Comparison of ENCODE assay signal across 22 cellular contexts in the genomic region with DNA sequence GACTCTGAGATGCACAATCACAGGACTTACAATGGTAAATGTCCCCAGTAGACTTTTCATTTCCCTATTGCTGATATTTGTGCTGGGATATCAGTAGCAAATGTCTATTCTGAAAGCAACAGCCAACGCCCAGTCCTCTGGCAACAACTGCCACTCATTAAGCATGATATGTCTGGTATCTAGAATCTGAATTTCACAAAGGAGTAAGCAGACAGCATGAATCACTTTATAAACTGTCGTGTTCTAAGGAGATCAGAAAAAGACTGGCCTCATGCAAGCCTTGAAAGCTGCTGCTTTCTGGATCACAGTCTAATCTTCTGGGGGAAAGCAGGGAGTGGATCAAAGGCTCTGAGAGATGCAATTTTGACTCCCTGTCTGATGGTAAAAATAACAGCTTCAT.
DNase-seq lines count a peak whose midpoint lies in the region; ATAC-seq, FAIRE-seq and TF ChIP-seq lines count a peak whose summit lies in the region.
"Had no signal": no experiment of that assay in that cellular context is flagged by ENCODE, and none has a peak within 500 bp of the region (broad histone marks: within the 10 kb centered on the region; RNA-seq: fewer than 3 reads in every experiment).

No MANE protein-coding gene starts in this region.

- no peaks in the 10 kb centered on the region for H3K27me3 Mint-ChIP-seq in MCF 10A (ENCODE audit: insufficient read depth, unreplicated experiment)

- H3K27ac Mint-ChIP-seq in MCF 10A (ENCODE audit: low read depth, unreplicated experiment), result peak overlapping the region; percentile 33
- H3K27ac Mint-ChIP-seq: activated CD8-positive, alpha-beta memory T cell treated with anti-CD3 and anti-CD28 coated beads, Interleukin-2, amount 10 ng/mL, durations not matched to agents 7 days and 5 days; CD4-positive, alpha-beta memory T cell; stimulated activated effector memory CD8-positive, alpha-beta T cell treated with anti-CD3 and anti-CD28 coated beads, Interleukin-12 subunit alpha, Interleukin-12 subunit beta, amount 100 ng/mL, for 72 hours had no signal

- 72% methylated on average over 2 of the region's 2 CpGs for WGBS in mammary epithelial cell (ENCODE audit: low coverage, missing lambda C conversion rate)

- intact Hi-C loops in MCF 10A (cut with micrococcal nuclease) (no loop called here), breast epithelium (cut with DNase I; ENCODE audit: low total_unique reads) (no loop called here), mammary epithelial cell (cut with micrococcal nuclease) (no loop called here)

- DNase-seq in MCF 10A (ENCODE audit: unreplicated experiment) (peak; percentile 13), breast epithelium (ENCODE audit: low spot score in 2 of 2) (no peak), mammary epithelial cell (peak; percentile 26), keratinocyte (ENCODE audit: low read depth, low spot score) (no peak)
- no peak for DNase-seq in activated CD4-positive, alpha-beta T cell treated with anti-CD3 and anti-CD28 coated beads, Interleukin-2, amount 50 U/mL, for 4 hours
- DNase-seq: activated CD8-positive, alpha-beta memory T cell treated with anti-CD3 and anti-CD28 coated beads, Interleukin-2, amount 10 ng/mL, durations not matched to agents 7 days and 5 days; activated effector memory CD4-positive, alpha-beta T cell treated with Interleukin-2 at 50 U/mL for 16 hours; CD4-positive, alpha-beta memory T cell; hypothalamus; NCI-H187; NCI-H446; NK-92 treated with Interleukin-12 subunit alpha and Interleukin-12 subunit beta, amount 100 ng/mL, for 24 hours; ovary; upper lobe of left lung had no signal

- H2AFZ ChIP-seq in mammary epithelial cell (ENCODE audit: low read depth, low read length), result no peak overlapping the region
- H2AFZ ChIP-seq in keratinocyte (ENCODE audit: control insufficient read depth, low read length), result no peak overlapping the region

- CTCF ChIA-PET in MCF 10A (lab: Yijun Ruan, JAX) (interaction anchor here (0.6 to 0.7 kb wide), 2 partner anchors 37 to 75 kb away, joined by 3 to 5 read pairs; no protein-coding TSS in a partner anchor), mammary epithelial cell (lab: Charles Lee; ENCODE audit: low non-redundant PET) (no interaction called here)

- no peak overlapping the region for H3K4me3 Mint-ChIP-seq in MCF 10A (ENCODE audit: unreplicated experiment)
- H3K4me3 Mint-ChIP-seq: activated CD8-positive, alpha-beta memory T cell treated with anti-CD3 and anti-CD28 coated beads, Interleukin-2, amount 10 ng/mL, durations not matched to agents 7 days and 5 days; CD4-positive, alpha-beta memory T cell; stimulated activated effector memory CD8-positive, alpha-beta T cell treated with anti-CD3 and anti-CD28 coated beads, Interleukin-12 subunit alpha, Interleukin-12 subunit beta, amount 100 ng/mL, for 72 hours had no signal

- H4K20me1 ChIP-seq in mammary epithelial cell (ENCODE audit: insufficient read depth, low read length), result no peaks in the 10 kb centered on the region
- H4K20me1 ChIP-seq in keratinocyte (ENCODE audit: control insufficient read depth, extremely low read depth, insufficient read depth, low read length), result no peaks in the 10 kb centered on the region

- H3K4me1 Mint-ChIP-seq in MCF 10A (ENCODE audit: insufficient read depth, unreplicated experiment), result peaks cover 7% of the 10 kb centered on the region
- H3K4me1 Mint-ChIP-seq: activated CD8-positive, alpha-beta memory T cell treated with anti-CD3 and anti-CD28 coated beads, Interleukin-2, amount 10 ng/mL, durations not matched to agents 7 days and 5 days; CD4-positive, alpha-beta memory T cell; stimulated activated effector memory CD8-positive, alpha-beta T cell treated with anti-CD3 and anti-CD28 coated beads, Interleukin-12 subunit alpha, Interleukin-12 subunit beta, amount 100 ng/mL, for 72 hours had no signal

- H3K27me3 ChIP-seq in breast epithelium (no peaks in the 10 kb centered on the region), mammary epithelial cell (ENCODE audit: insufficient read depth, low read length) (peaks cover 2% of the 10 kb centered on the region), keratinocyte (ENCODE audit: control insufficient read depth, extremely low read depth, insufficient read depth, low read length) (no peaks in the 10 kb centered on the region)
- H3K27me3 ChIP-seq: ovary, upper lobe of left lung had no signal

- BruUV-seq in MCF 10A (replicated peaks; lab: Mats Ljungman, UMichigan), result no TSS peak
- no TSS peak for BruUV-seq in mammary epithelial cell (replicated peaks; lab: Mats Ljungman, UMichigan)

- no peaks in the 10 kb centered on the region for H3K36me3 ChIP-seq in breast epithelium
- H3K36me3 ChIP-seq in mammary epithelial cell (ENCODE audit: insufficient read depth, low read length), result no peaks in the 10 kb centered on the region
- no peaks in the 10 kb centered on the region for H3K36me3 ChIP-seq in keratinocyte (ENCODE audit: control insufficient read depth in 2 of 2, extremely low read depth in 1 of 2, insufficient read depth in 2 of 2, low read length in 2 of 2)
- H3K36me3 ChIP-seq: ovary, upper lobe of left lung had no signal

- dilution Hi-C loops in mammary epithelial cell (cut with HindIII; ENCODE audit: low sequenced_read_pairs), result no loop called here
- dilution Hi-C loops in keratinocyte (cut with MboI; ENCODE audit: extremely low pct_ligation_motif_present, low sequenced_read_pairs), result no loop called here

- POLR2A ChIA-PET in MCF 10A (lab: Yijun Ruan, JAX), result no interaction called here

- H3K79me2 ChIP-seq in mammary epithelial cell (ENCODE audit: insufficient read depth, low read length), result no peaks in the 10 kb centered on the region
- H3K79me2 ChIP-seq in keratinocyte (ENCODE audit: control insufficient read depth, insufficient read depth, low read length), result no peaks in the 10 kb centered on the region

- H3K4me2 ChIP-seq in mammary epithelial cell (ENCODE audit: insufficient read depth, low read depth, low read length) (no peak overlapping the region), keratinocyte (ENCODE audit: control insufficient read depth, extremely low read depth, insufficient read depth, low read depth, low read length) (peak overlapping the region; percentile 11)

- TF ChIP-seq POLR2A in breast epithelium (IDR thresholded peaks at IDR 0.05), result no peak

- H3K9me1 ChIP-seq in keratinocyte (ENCODE audit: control insufficient read depth, extremely low read depth, insufficient read depth, low read length), result no peaks in the 10 kb centered on the region

- no peak for ATAC-seq in GM18867 (IDR thresholded peaks at IDR 0.05; ENCODE audit: unreplicated experiment)
- no peak for ATAC-seq in GM21529 (IDR thresholded peaks at IDR 0.05; ENCODE audit: unreplicated experiment)
- no peak for ATAC-seq in HG02870 (IDR thresholded peaks at IDR 0.05; ENCODE audit: unreplicated experiment)
- ATAC-seq: activated CD4-positive, CD25-positive, alpha-beta regulatory T cell treated with anti-CD3 and anti-CD28 coated beads, Interleukin-2, amount 50 U/mL, for 24 hours; activated CD8-positive, alpha-beta memory T cell treated with anti-CD3 and anti-CD28 coated beads, Interleukin-2, amount 10 ng/mL, durations not matched to agents 7 days and 5 days; Right ventricle myocardium inferior; stimulated activated effector memory CD8-positive, alpha-beta T cell treated with anti-CD3 and anti-CD28 coated beads, Interleukin-12 subunit alpha, Interleukin-12 subunit beta, amount 100 ng/mL, for 72 hours had no signal

- H3K27ac ChIP-seq in breast epithelium (no peak overlapping the region), mammary epithelial cell (ENCODE audit: insufficient read depth, low read depth, low read length) (no peak overlapping the region), keratinocyte (ENCODE audit: control insufficient read depth, insufficient read depth, low read length) (no peak overlapping the region)
- H3K27ac ChIP-seq: 22Rv1, coronary artery, ovary, upper lobe of left lung had no signal

- no peak overlapping the region for H3K4me3 ChIP-seq in breast epithelium
- no peak overlapping the region for H3K4me3 ChIP-seq in mammary epithelial cell (replicated peaks in 1 of 3; ENCODE audit: insufficient read depth in 1 of 3, low read depth in 2 of 3, low read length in 3 of 3)
- no peak overlapping the region for H3K4me3 ChIP-seq in keratinocyte (ENCODE audit: control insufficient read depth in 2 of 3, extremely low read depth in 1 of 3, insufficient read depth in 2 of 3, low read depth in 1 of 3, low read length in 3 of 3)
- H3K4me3 ChIP-seq: coronary artery, ovary, upper lobe of left lung had no signal

- no peaks in the 10 kb centered on the region for H3K36me3 Mint-ChIP-seq in MCF 10A (ENCODE audit: insufficient read depth, unreplicated experiment)
- H3K36me3 Mint-ChIP-seq: activated CD8-positive, alpha-beta memory T cell treated with anti-CD3 and anti-CD28 coated beads, Interleukin-2, amount 10 ng/mL, durations not matched to agents 7 days and 5 days; CD4-positive, alpha-beta memory T cell; stimulated activated effector memory CD8-positive, alpha-beta T cell treated with anti-CD3 and anti-CD28 coated beads, Interleukin-12 subunit alpha, Interleukin-12 subunit beta, amount 100 ng/mL, for 72 hours had no signal

- H3K9me3 Mint-ChIP-seq in MCF 10A (ENCODE audit: unreplicated experiment), result no peaks in the 10 kb centered on the region
- H3K9me3 Mint-ChIP-seq: stimulated activated effector memory CD8-positive, alpha-beta T cell treated with anti-CD3 and anti-CD28 coated beads, Interleukin-12 subunit alpha, Interleukin-12 subunit beta, amount 100 ng/mL, for 72 hours had no signal

- H3K9me3 ChIP-seq in breast epithelium, result no peaks in the 10 kb centered on the region
- H3K9me3 ChIP-seq in mammary epithelial cell (replicated peaks; ENCODE audit: insufficient read depth, low read length), result no peaks in the 10 kb centered on the region
- H3K9me3 ChIP-seq in keratinocyte (ENCODE audit: control insufficient read depth, low read depth, low read length), result no peaks in the 10 kb centered on the region
- H3K9me3 ChIP-seq: ovary, upper lobe of left lung had no signal

- H3K9ac ChIP-seq in mammary epithelial cell (ENCODE audit: insufficient read depth, low read length), result no peak overlapping the region
- H3K9ac ChIP-seq in keratinocyte (ENCODE audit: control insufficient read depth, extremely low read depth, insufficient read depth, low read length), result no peak overlapping the region

- TF ChIP-seq CTCF in MCF 10A (IDR thresholded peaks at IDR 0.05; ENCODE audit: unreplicated experiment) (no peak), breast epithelium (IDR thresholded peaks at IDR 0.05) (no peak), mammary epithelial cell (conservative IDR thresholded peaks at IDR 0.05 in 1 of 2, IDR thresholded peaks at IDR 0.05 in 1 of 2; ENCODE audit: extremely low read depth in 1 of 2, insufficient read depth in 1 of 2, low read depth in 1 of 2, low read length in 2 of 2) (no peak), keratinocyte (optimal IDR thresholded peaks at IDR 0.05 in 1 of 3, IDR thresholded peaks at IDR 0.05 in 1 of 3, conservative IDR thresholded peaks at IDR 0.05 in 1 of 3; ENCODE audit: extremely low read depth in 1 of 3, insufficient read depth in 2 of 3, low read length in 3 of 3) (no peak)

- peak; percentile 57 for FAIRE-seq in keratinocyte (lab: Jason Lieb, UNC)

- H3K4me1 ChIP-seq in breast epithelium (no peaks in the 10 kb centered on the region), mammary epithelial cell (ENCODE audit: insufficient read depth, low read length) (no peaks in the 10 kb centered on the region), keratinocyte (ENCODE audit: control insufficient read depth, extremely low read depth, insufficient read depth, low read length) (peaks cover 7% of the 10 kb centered on the region)
- H3K4me1 ChIP-seq: upper lobe of left lung had no signal

- in situ Hi-C loops in mammary epithelial cell (cut with MboI; ENCODE audit: low sequenced_read_pairs in 2 of 2), result no loop called here

Comparison
In these comparisons a context has a peak if more than half of its experiments do, and no peak if none do; other contexts are left out.
1. DNase-seq: peak in MCF 10A (single experiment) and mammary epithelial cell (single experiment); none in breast epithelium (0 of 2), keratinocyte (single experiment) and activated CD4-positive, alpha-beta T cell treated with anti-CD3 and anti-CD28 coated beads, Interleukin-2, amount 50 U/mL, for 4 hours (0 of 2).